ENCODE assay signal across 8 cellular contexts in the genomic region with DNA sequence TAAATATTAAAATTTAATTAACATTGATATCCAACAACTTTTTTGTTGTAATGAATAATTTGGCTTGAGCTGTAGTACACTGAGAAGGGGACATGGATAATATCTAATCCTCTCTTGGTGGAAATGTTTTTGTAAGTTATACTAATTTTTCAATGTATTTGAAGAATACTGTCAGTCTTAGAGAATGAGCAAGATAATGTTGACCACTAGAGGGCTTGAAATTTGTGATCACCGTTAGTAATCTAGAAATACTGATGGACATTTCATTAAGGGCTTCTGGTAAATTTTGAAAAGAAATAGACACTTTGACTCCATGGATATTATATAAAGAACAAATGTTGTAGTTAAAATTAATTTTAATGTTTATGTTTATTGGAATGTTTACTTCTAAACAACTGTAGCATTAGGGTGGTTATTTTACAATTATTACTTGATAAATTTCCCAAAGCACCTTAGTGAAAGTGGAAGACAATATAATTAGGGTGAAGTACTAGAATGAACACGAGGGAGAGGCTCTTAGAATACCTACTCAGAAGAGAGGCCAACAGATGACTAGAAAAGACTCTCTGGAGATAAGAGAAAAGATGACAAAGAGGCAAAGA. TPM values are rescaled to one million over a fixed set of nuclear protein-coding genes. Genes with fewer than 3 reads are reported as not detected.
DNase-seq lines count a peak whose midpoint lies in the region; ATAC-seq, FAIRE-seq and TF ChIP-seq lines count a peak whose summit lies in the region.

No MANE protein-coding gene starts in this region.

- FAIRE-seq in colon (lab: Jason Lieb, UNC), result peak; percentile 69

- H3K4me1 Mint-ChIP-seq in natural killer cell, result peaks cover 0 to 6% of the 10 kb centered on the region in 2 donors
- H3K4me1 Mint-ChIP-seq in natural killer cell treated with Interleukin-12 subunit alpha and Interleukin-12 subunit beta and Interleukin-15 and Interleukin-18, amount 100 ng/mL, for 72 hours (ENCODE audit: low read depth in 2 of 2), result peaks cover 20 to 23% of the 10 kb centered on the region in 2 donors
- peaks cover 5 to 24% (median 12%) of the 10 kb centered on the region in 7 donors for H3K4me1 Mint-ChIP-seq in naive thymus-derived CD4-positive, alpha-beta T cell

- no peak overlapping the region for H3K27ac ChIP-seq in naive thymus-derived CD4-positive, alpha-beta T cell (ENCODE audit: low read depth, low read length)

- TF ChIP-seq CTCF in natural killer cell (IDR thresholded peaks at IDR 0.05), result peak; percentile 84

- H3K9me3 Mint-ChIP-seq in natural killer cell, result no peaks in the 10 kb centered on the region
- peaks cover 5% of the 10 kb centered on the region for H3K9me3 Mint-ChIP-seq in natural killer cell treated with Interleukin-12 subunit alpha and Interleukin-12 subunit beta and Interleukin-15 and Interleukin-18, amount 100 ng/mL, for 72 hours
- H3K9me3 Mint-ChIP-seq in naive thymus-derived CD4-positive, alpha-beta T cell, result peaks cover 0 to 8% (median 0%) of the 10 kb centered on the region in 11 donors

- intact Hi-C loops in natural killer cell (cut with micrococcal nuclease), result no loop called here
- intact Hi-C loops in naive thymus-derived CD4-positive, alpha-beta T cell (cut with micrococcal nuclease), result loop anchor here (1.0 to 5.0 kb wide), 10 partner anchors 19 to 401 kb away; no protein-coding TSS in a partner anchor

- no peak overlapping the region for H3K4me3 ChIP-seq in naive thymus-derived CD4-positive, alpha-beta T cell (ENCODE audit: low read length)

- ATAC-seq in natural killer cell (peak in 2 of 3 donors; percentile 60 to 64), HG03460 (IDR thresholded peaks at IDR 0.05; ENCODE audit: unreplicated experiment) (no peak), GM19452 (IDR thresholded peaks at IDR 0.05; ENCODE audit: unreplicated experiment) (no peak), GM19328 (IDR thresholded peaks at IDR 0.05; ENCODE audit: unreplicated experiment) (no peak)
- no peak for ATAC-seq in natural killer cell treated with Interleukin-12 subunit alpha and Interleukin-12 subunit beta and Interleukin-15 and Interleukin-18, amount 100 ng/mL, for 72 hours
- ATAC-seq in naive thymus-derived CD4-positive, alpha-beta T cell, result peak; percentile 41

- no peaks in the 10 kb centered on the region for H3K27me3 ChIP-seq in naive thymus-derived CD4-positive, alpha-beta T cell (ENCODE audit: control insufficient read depth in 2 of 2, insufficient read depth in 2 of 2, low read length in 2 of 2)

- H3K9me3 ChIP-seq in naive thymus-derived CD4-positive, alpha-beta T cell (ENCODE audit: control insufficient read depth in 2 of 3, low read length in 3 of 3), result no peaks in the 10 kb centered on the region

- no peaks in the 10 kb centered on the region for H3K36me3 ChIP-seq in naive thymus-derived CD4-positive, alpha-beta T cell (ENCODE audit: control insufficient read depth in 2 of 3, insufficient read depth in 3 of 3, low read length in 3 of 3)

- CTCF ChIA-PET in naive thymus-derived CD4-positive, alpha-beta T cell (lab: Charles Lee), result interaction anchor here (1.2 to 1.3 kb wide), 2 partner anchors 14 to 289 kb away, joined by 3 to 6 read pairs; no protein-coding TSS in a partner anchor

- no peak overlapping the region for H3K4me3 Mint-ChIP-seq in natural killer cell
- H3K4me3 Mint-ChIP-seq in natural killer cell treated with Interleukin-12 subunit alpha and Interleukin-12 subunit beta and Interleukin-15 and Interleukin-18, amount 100 ng/mL, for 72 hours, result no peak overlapping the region
- H3K4me3 Mint-ChIP-seq in naive thymus-derived CD4-positive, alpha-beta T cell, result no peak overlapping the region

- no peak overlapping the region for H3K27ac Mint-ChIP-seq in natural killer cell
- no peak overlapping the region for H3K27ac Mint-ChIP-seq in natural killer cell treated with Interleukin-12 subunit alpha and Interleukin-12 subunit beta and Interleukin-15 and Interleukin-18, amount 100 ng/mL, for 72 hours
- H3K27ac Mint-ChIP-seq in naive thymus-derived CD4-positive, alpha-beta T cell, result no peak overlapping the region

- POLR2A ChIA-PET in naive thymus-derived CD4-positive, alpha-beta T cell (lab: Charles Lee), result no interaction called here

- H3K36me3 Mint-ChIP-seq in natural killer cell, result no peaks in the 10 kb centered on the region
- H3K36me3 Mint-ChIP-seq in natural killer cell treated with Interleukin-12 subunit alpha and Interleukin-12 subunit beta and Interleukin-15 and Interleukin-18, amount 100 ng/mL, for 72 hours, result peaks cover 4% of the 10 kb centered on the region
- peaks cover 0 to 5% (median 0%) of the 10 kb centered on the region in 5 donors for H3K36me3 Mint-ChIP-seq in naive thymus-derived CD4-positive, alpha-beta T cell

- no peaks in the 10 kb centered on the region for H3K4me1 ChIP-seq in naive thymus-derived CD4-positive, alpha-beta T cell (ENCODE audit: control insufficient read depth in 2 of 2, insufficient read depth in 2 of 2, low read length in 2 of 2)

- DNase-seq in natural killer cell, result no peak
- DNase-seq in natural killer cell treated with Interleukin-12 subunit alpha and Interleukin-12 subunit beta and Interleukin-15 and Interleukin-18, amount 100 ng/mL, for 72 hours (ENCODE audit: low spot score), result no peak
- DNase-seq in NCI-H2171 (lab: John Stamatoyannopoulos, UW), result peak; percentile 1
- peak in 5 of 9 donors; percentile 21 to 28 (median 27) for DNase-seq in naive thymus-derived CD4-positive, alpha-beta T cell

- H3K27me3 Mint-ChIP-seq in natural killer cell (ENCODE audit: low read depth in 2 of 2), result peaks cover 0 to 5% of the 10 kb centered on the region in 2 donors
- H3K27me3 Mint-ChIP-seq in natural killer cell treated with Interleukin-12 subunit alpha and Interleukin-12 subunit beta and Interleukin-15 and Interleukin-18, amount 100 ng/mL, for 72 hours, result no peaks in the 10 kb centered on the region
- no peaks in the 10 kb centered on the region for H3K27me3 Mint-ChIP-seq in naive thymus-derived CD4-positive, alpha-beta T cell

RNA-seq across cellular contexts. Expression of a gene that starts 20.0 kb away (rescaled TPM):
- 10 to 100 TPM; 31.6 to 40.1 (median 34.5) TPM for total RNA-seq in natural killer cell
- total RNA-seq in natural killer cell treated with Interleukin-12 subunit alpha and Interleukin-12 subunit beta and Interleukin-15 and Interleukin-18, amount 100 ng/mL, for 72 hours, result 10 to 100 TPM; 43.0 to 59.6 TPM
- total RNA-seq in naive thymus-derived CD4-positive, alpha-beta T cell, result 10 to 100 TPM; 35.8 to 41.2 (median 40.0) TPM
- 10 to 100 TPM; 13.5 to 13.8 TPM for polyA plus RNA-seq in naive thymus-derived CD4-positive, alpha-beta T cell

Comparison
In these comparisons a context has a peak if more than half of its experiments do, and no peak if none do; other contexts are left out.
1. ATAC-seq: peak in natural killer cell (2 of 3) and naive thymus-derived CD4-positive, alpha-beta T cell (single experiment); none in natural killer cell treated with Interleukin-12 subunit alpha and Interleukin-12 subunit beta and Interleukin-15 and Interleukin-18, amount 100 ng/mL, for 72 hours (0 of 2), HG03460 (single experiment), GM19452 (single experiment) and GM19328 (single experiment).
2. DNase-seq: peak in NCI-H2171 (single experiment) and naive thymus-derived CD4-positive, alpha-beta T cell (5 of 9); none in natural killer cell (single experiment) and natural killer cell treated with Interleukin-12 subunit alpha and Interleukin-12 subunit beta and Interleukin-15 and Interleukin-18, amount 100 ng/mL, for 72 hours (single experiment).